Comparison of ENCODE assay signal across 1 cellular context in genomic region chr19:54462713-54463530, GRCh38.
A peak's percentile ranks its signal among the peaks of the same experiment; 100 is the strongest.
TF ChIP-seq lines count a peak whose summit lies in the region.

No MANE protein-coding gene starts in this region.

TF ChIP-seq in H1, 55 proteins besides CTCF, POLR2A, EP300 and RAD21:
- TF ChIP-seq HDAC6 (IDR thresholded peaks at IDR 0.05; ENCODE audit: low read depth, low read length) (no peak), POU5F1 (IDR thresholded peaks at IDR 0.05; ENCODE audit: low read depth, low read length) (no peak), JUN (IDR thresholded peaks at IDR 0.05; ENCODE audit: low read depth, low read length) (no peak), SP2 (IDR thresholded peaks at IDR 0.05; ENCODE audit: low read length) (no peak), BRCA1 (IDR thresholded peaks at IDR 0.05; ENCODE audit: low read depth, low read length) (no peak), POLR2AphosphoS5 (IDR thresholded peaks at IDR 0.05; ENCODE audit: low read depth, low read length) (peak; percentile 65), RXRA (IDR thresholded peaks at IDR 0.05; ENCODE audit: insufficient read depth, low read depth, low read length) (no peak), CBX5 (IDR thresholded peaks at IDR 0.05; ENCODE audit: low read depth, low read length) (no peak), MAX (IDR thresholded peaks at IDR 0.05) (peak; percentile 94), SRF (IDR thresholded peaks at IDR 0.05; ENCODE audit: low read depth, low read length) (no peak), KDM5A (IDR thresholded peaks at IDR 0.05; ENCODE audit: low read length) (no peak), SIX5 (IDR thresholded peaks at IDR 0.05; ENCODE audit: low read depth, low read length) (no peak), SIRT6 (IDR thresholded peaks at IDR 0.05; ENCODE audit: low read length) (no peak), TAF7 (optimal IDR thresholded peaks at IDR 0.05; ENCODE audit: borderline replicate concordance, low read depth, low read length) (peak; percentile 18), EZH2 (IDR thresholded peaks at IDR 0.05; ENCODE audit: low read depth, low read length, severe bottlenecking) (no peak), JUND (IDR thresholded peaks at IDR 0.05; ENCODE audit: low read length) (no peak), GTF2F1 (IDR thresholded peaks at IDR 0.05; ENCODE audit: borderline replicate concordance, low read depth, low read length) (no peak), KDM1A (IDR thresholded peaks at IDR 0.05; ENCODE audit: borderline replicate concordance, low read length) (no peak), CHD7 (IDR thresholded peaks at IDR 0.05; ENCODE audit: insufficient replicate concordance, low read length) (no peak), ZNF274 (IDR thresholded peaks at IDR 0.05; ENCODE audit: borderline replicate concordance, extremely low read depth, low read length) (no peak), RBBP5 (IDR thresholded peaks at IDR 0.05; ENCODE audit: borderline replicate concordance, low read depth, low read length) (no peak; the same call in none of the 2 replicates), ATF2 (IDR thresholded peaks at IDR 0.05; ENCODE audit: low read length) (no peak), NRF1 (IDR thresholded peaks at IDR 0.05; ENCODE audit: low read depth, low read length) (no peak), CREB1 (IDR thresholded peaks at IDR 0.05) (peak; percentile 29; the same call in 1 of the 2 replicates), USF2 (IDR thresholded peaks at IDR 0.05; ENCODE audit: low read length) (no peak), RNF2 (IDR thresholded peaks at IDR 0.05; ENCODE audit: borderline replicate concordance, low read depth, low read length, missing control alignments, poor library complexity, severe bottlenecking) (no peak), E2F6 (IDR thresholded peaks at IDR 0.05) (peak; percentile 77), ASH2L (IDR thresholded peaks at IDR 0.05; ENCODE audit: low read length) (peak; percentile 77), TEAD4 (IDR thresholded peaks at IDR 0.05; ENCODE audit: low read depth, low read length) (no peak), MAFK (IDR thresholded peaks at IDR 0.05; ENCODE audit: low read depth, low read length) (no peak), ATF3 (IDR thresholded peaks at IDR 0.05; ENCODE audit: insufficient read depth, low read depth, low read length) (no peak), GABPA (IDR thresholded peaks at IDR 0.05; ENCODE audit: borderline replicate concordance, insufficient read depth, low read length) (0 out of 2 replicates have a peak, but pooled peaks have one; percentile 47), KDM4A (IDR thresholded peaks at IDR 0.05; ENCODE audit: low read depth, low read length, severe bottlenecking) (no peak), PHF8 (conservative IDR thresholded peaks at IDR 0.05; ENCODE audit: low read depth, low read length) (peak; percentile 47), NANOG (IDR thresholded peaks at IDR 0.05; ENCODE audit: insufficient read depth, low read depth, low read length, poor library complexity, severe bottlenecking) (no peak), YY1 (IDR thresholded peaks at IDR 0.05; ENCODE audit: low read depth, low read length) (peak; percentile 80; the same call in 1 of the 2 replicates), CHD2 (IDR thresholded peaks at IDR 0.05; ENCODE audit: low read length) (no peak), CEBPB (IDR thresholded peaks at IDR 0.05; ENCODE audit: low read depth, low read length) (no peak), HDAC2 (IDR thresholded peaks at IDR 0.05; ENCODE audit: borderline replicate concordance in 1 of 2, low read depth in 2 of 2, low read length in 2 of 2) (no peak), SIN3A (conservative IDR thresholded peaks at IDR 0.05 in 1 of 2, IDR thresholded peaks at IDR 0.05 in 1 of 2; ENCODE audit: low read depth in 1 of 2, low read length in 2 of 2) (no peak), BACH1 (IDR thresholded peaks at IDR 0.05; ENCODE audit: low read length) (no peak), TAF1 (IDR thresholded peaks at IDR 0.05; ENCODE audit: low read depth, low read length) (peak; percentile 60), CTBP2 (IDR thresholded peaks at IDR 0.05; ENCODE audit: borderline replicate concordance, insufficient read depth, insufficient read length, low read length) (no peak), BCL11A (IDR thresholded peaks at IDR 0.05; ENCODE audit: low read depth in 2 of 2, low read length in 2 of 2) (no peak), SP4 (IDR thresholded peaks at IDR 0.05; ENCODE audit: low read length) (no peak), SAP30 (IDR thresholded peaks at IDR 0.05; ENCODE audit: insufficient read depth, insufficient replicate concordance, low read length) (no peak), RFX5 (IDR thresholded peaks at IDR 0.05; ENCODE audit: borderline replicate concordance, low read depth, low read length) (no peak)
